1 cellular context compared by ENCODE assay signal in the genomic region with DNA sequence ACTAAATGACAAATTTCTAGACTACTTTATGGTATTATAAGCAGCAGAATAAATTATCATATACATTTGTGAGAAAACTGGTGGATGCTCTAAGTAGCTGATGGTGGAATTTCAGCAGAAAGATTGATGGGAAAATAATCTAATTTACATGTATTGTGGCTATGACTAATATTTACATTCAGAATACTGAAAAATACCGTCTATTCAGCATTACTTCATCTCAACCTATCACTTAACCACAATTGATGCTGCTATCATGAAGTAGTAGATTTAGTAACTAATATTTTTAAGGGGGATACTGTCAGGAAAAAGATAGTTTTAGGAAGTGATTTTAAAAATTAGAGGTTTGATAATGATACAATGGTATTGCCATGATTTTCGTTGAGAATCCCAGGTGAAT.
TF ChIP-seq lines count a peak whose summit lies in the region.

No MANE protein-coding gene starts in this region.

TF ChIP-seq in IMR-90, 13 proteins besides CTCF, POLR2A, EP300 and RAD21:
- TF ChIP-seq USF2 (IDR thresholded peaks at IDR 0.05; ENCODE audit: low read depth, low read length) (no peak), BHLHE40 (IDR thresholded peaks at IDR 0.05; ENCODE audit: low read depth, low read length) (no peak), MXI1 (IDR thresholded peaks at IDR 0.05; ENCODE audit: borderline replicate concordance, low read depth, low read length) (no peak), MAFK (IDR thresholded peaks at IDR 0.05; ENCODE audit: low read depth, low read length) (peak; percentile 60), CHD1 (IDR thresholded peaks at IDR 0.05; ENCODE audit: low read depth, low read length) (no peak)
